Comparison of ENCODE assay signal across 23 cellular contexts in the genomic region with DNA sequence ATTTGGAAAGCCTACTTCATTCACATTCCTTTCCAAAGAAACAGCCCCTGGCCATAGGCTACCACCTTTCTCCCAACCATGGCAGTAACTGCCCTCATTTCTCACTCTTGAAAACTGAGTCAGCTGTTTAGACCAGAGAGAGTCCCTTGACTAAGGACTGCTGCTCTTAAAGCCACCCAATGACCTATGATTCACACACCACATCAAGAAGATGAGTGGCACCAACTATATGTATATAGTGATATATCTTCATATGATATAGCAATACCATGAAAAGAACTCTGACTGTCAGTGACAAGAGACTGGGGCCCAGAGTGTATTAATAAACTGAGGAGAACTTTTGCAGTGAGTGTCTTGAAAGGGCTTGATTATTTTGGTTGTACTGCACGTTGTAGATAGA.
"Had no signal": no experiment of that assay in that cellular context is flagged by ENCODE, and none has a peak within 500 bp of the region (broad histone marks: within the 10 kb centered on the region; RNA-seq: fewer than 3 reads in every experiment).

No MANE protein-coding gene starts in this region.

- H3K4me2 ChIP-seq: smooth muscle cell had no signal

- H3K27ac ChIP-seq: left ventricle myocardium inferior, ovary, right atrium auricular region, right lobe of liver, tibial nerve, upper lobe of left lung, vagina had no signal

- H3K4me1 Mint-ChIP-seq: immature natural killer cell; mesothelial cell of epicardium; naive B cell; stimulated activated naive B cell treated with anti-CD40 and anti-IgM and Interleukin-4, amounts not matched to agents 10 μg/mL and 1 μg/mL and 100 μg/mL, for 72 hours had no signal

- DNase-seq: hypothalamus; immature natural killer cell; left ventricle myocardium inferior; mesendoderm; naive B cell; ovary; right lobe of liver; stimulated activated CD4-positive, alpha-beta T cell treated with anti-CD3 and anti-CD28 coated beads, Interleukin-1b, Interleukin-23, amount 100 ng/mL, for 48 hours; stimulated activated CD4-positive, alpha-beta T cell treated with anti-CD3 and anti-CD28 coated beads, Interleukin-2, amount 100 ng/mL, for 48 hours; stimulated activated CD4-positive, alpha-beta T cell treated with anti-CD3 and anti-CD28 coated beads, Interleukin-4, amount 100 ng/mL, for 4 hours; stimulated activated CD8-positive, alpha-beta memory T cell treated with anti-CD3 and anti-CD28 coated beads, Interleukin-4, amount 100 ng/mL, for 48 hours; stimulated activated naive B cell treated with anti-CD40 and anti-IgM and Interleukin-4, amounts not matched to agents 10 μg/mL and 1 μg/mL and 100 μg/mL, for 72 hours; substantia nigra; upper lobe of left lung had no signal

- H3K36me3 Mint-ChIP-seq: immature natural killer cell; mesothelial cell of epicardium; naive B cell; natural killer cell treated with Interleukin-12 subunit alpha and Interleukin-12 subunit beta and Interleukin-15 and Interleukin-18, amount 100 ng/mL, for 72 hours; stimulated activated naive B cell treated with anti-CD40 and anti-IgM and Interleukin-4, amounts not matched to agents 10 μg/mL and 1 μg/mL and 100 μg/mL, for 72 hours had no signal

- ATAC-seq: natural killer cell treated with Interleukin-12 subunit alpha and Interleukin-12 subunit beta and Interleukin-15 and Interleukin-18, amount 100 ng/mL, for 72 hours; right lobe of liver; stimulated activated naive B cell treated with anti-CD40 and anti-IgM and Interleukin-4, amounts not matched to agents 10 μg/mL and 1 μg/mL and 100 μg/mL, for 72 hours had no signal

- H3K36me3 ChIP-seq: left ventricle myocardium inferior, ovary, right atrium auricular region, right lobe of liver, tibial nerve, upper lobe of left lung, vagina had no signal

- H3K4me3 Mint-ChIP-seq: immature natural killer cell; mesothelial cell of epicardium; naive B cell; natural killer cell treated with Interleukin-12 subunit alpha and Interleukin-12 subunit beta and Interleukin-15 and Interleukin-18, amount 100 ng/mL, for 72 hours; stimulated activated naive B cell treated with anti-CD40 and anti-IgM and Interleukin-4, amounts not matched to agents 10 μg/mL and 1 μg/mL and 100 μg/mL, for 72 hours; stimulated activated naive CD8-positive, alpha-beta T cell treated with anti-CD3 and anti-CD28 coated beads, Interleukin-15, Interleukin-2, amounts not matched to agents 100 ng/mL and 50 ng/mL, for 24 hours had no signal

- H3K4me3 ChIP-seq: left ventricle myocardium inferior, lung, ovary, right atrium auricular region, right lobe of liver, smooth muscle cell, tibial nerve, upper lobe of left lung, vagina had no signal

- H3K4me1 ChIP-seq: left ventricle myocardium inferior, right atrium auricular region, right lobe of liver, tibial nerve, upper lobe of left lung, vagina had no signal

- H3K9me3 Mint-ChIP-seq: immature natural killer cell; mesothelial cell of epicardium; natural killer cell treated with Interleukin-12 subunit alpha and Interleukin-12 subunit beta and Interleukin-15 and Interleukin-18, amount 100 ng/mL, for 72 hours; stimulated activated naive B cell treated with anti-CD40 and anti-IgM and Interleukin-4, amounts not matched to agents 10 μg/mL and 1 μg/mL and 100 μg/mL, for 72 hours; stimulated activated naive CD8-positive, alpha-beta T cell treated with anti-CD3 and anti-CD28 coated beads, Interleukin-15, Interleukin-2, amounts not matched to agents 100 ng/mL and 50 ng/mL, for 24 hours had no signal

- H3K27me3 ChIP-seq: ovary, right atrium auricular region, right lobe of liver, tibial nerve, upper lobe of left lung had no signal

- H3K27ac Mint-ChIP-seq: immature natural killer cell; mesothelial cell of epicardium; naive B cell; natural killer cell treated with Interleukin-12 subunit alpha and Interleukin-12 subunit beta and Interleukin-15 and Interleukin-18, amount 100 ng/mL, for 72 hours; progenitor cell of endocrine pancreas; stimulated activated naive B cell treated with anti-CD40 and anti-IgM and Interleukin-4, amounts not matched to agents 10 μg/mL and 1 μg/mL and 100 μg/mL, for 72 hours; stimulated activated naive CD8-positive, alpha-beta T cell treated with anti-CD3 and anti-CD28 coated beads, Interleukin-15, Interleukin-2, amounts not matched to agents 100 ng/mL and 50 ng/mL, for 24 hours had no signal

- H3K9me3 ChIP-seq: left ventricle myocardium inferior, ovary, right atrium auricular region, right lobe of liver, tibial nerve, upper lobe of left lung, vagina had no signal
